1 cellular context compared by ENCODE assay signal in genomic region chr6:161273752-161274487, GRCh38.
TF ChIP-seq lines count a peak whose summit lies in the region.

A gene with protein sequence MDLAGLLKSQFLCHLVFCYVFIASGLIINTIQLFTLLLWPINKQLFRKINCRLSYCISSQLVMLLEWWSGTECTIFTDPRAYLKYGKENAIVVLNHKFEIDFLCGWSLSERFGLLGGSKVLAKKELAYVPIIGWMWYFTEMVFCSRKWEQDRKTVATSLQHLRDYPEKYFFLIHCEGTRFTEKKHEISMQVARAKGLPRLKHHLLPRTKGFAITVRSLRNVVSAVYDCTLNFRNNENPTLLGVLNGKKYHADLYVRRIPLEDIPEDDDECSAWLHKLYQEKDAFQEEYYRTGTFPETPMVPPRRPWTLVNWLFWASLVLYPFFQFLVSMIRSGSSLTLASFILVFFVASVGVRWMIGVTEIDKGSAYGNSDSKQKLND (minus strand): TSS chr6:161274061. CDS start chr6:161232213, 41,848 bp downstream.

TF ChIP-seq in GM12878, 131 proteins besides CTCF, POLR2A, EP300 and RAD21 (continued from another document and continues in another):
- TF ChIP-seq RELB (IDR thresholded peaks at IDR 0.05; ENCODE audit: low read depth) (peak; percentile 19; the same call in 1 of the 2 replicates), ZBED1 (IDR thresholded peaks at IDR 0.05; ENCODE audit: borderline replicate concordance) (no peak), RAD51 (IDR thresholded peaks at IDR 0.05) (no peak), GABPA (IDR thresholded peaks at IDR 0.05; ENCODE audit: low read depth) (peak; percentile 71), EGR1 (IDR thresholded peaks at IDR 0.05; ENCODE audit: borderline replicate concordance in 1 of 2, low read depth in 2 of 2, low read length in 2 of 2) (0 out of 3 replicates have a peak, but pooled peaks of 1 of the 2 experiments have one; percentile 3), ZNF622 (IDR thresholded peaks at IDR 0.05) (no peak), SMAD5 (IDR thresholded peaks at IDR 0.05; ENCODE audit: low read depth) (no peak), PAX8 (IDR thresholded peaks at IDR 0.05) (no peak), STAT1 (conservative IDR thresholded peaks at IDR 0.05) (no peak), FOS (IDR thresholded peaks at IDR 0.05; ENCODE audit: borderline replicate concordance, extremely low read depth, insufficient read length) (no peak), CHD1 (IDR thresholded peaks at IDR 0.05; ENCODE audit: low read depth, low read length) (no peak), SIX5 (IDR thresholded peaks at IDR 0.05; ENCODE audit: low read depth, low read length, severe bottlenecking) (peak; percentile 26), USF1 (IDR thresholded peaks at IDR 0.05; ENCODE audit: borderline replicate concordance, extremely low read length, insufficient read depth, low read depth, low read length) (no peak), SUPT20H (IDR thresholded peaks at IDR 0.05; ENCODE audit: borderline replicate concordance, control insufficient read depth, low read depth, low read length) (no peak), ASH2L (IDR thresholded peaks at IDR 0.05; ENCODE audit: borderline replicate concordance, low read depth) (no peak), CBX5 (IDR thresholded peaks at IDR 0.05; ENCODE audit: low read depth) (no peak), CBX3 (IDR thresholded peaks at IDR 0.05; ENCODE audit: borderline replicate concordance, low read depth) (no peak), ZNF217 (IDR thresholded peaks at IDR 0.05) (no peak), PKNOX1 (IDR thresholded peaks at IDR 0.05) (peak; percentile 73), CUX1 (IDR thresholded peaks at IDR 0.05; ENCODE audit: insufficient replicate concordance, low read depth, low read length) (peak; percentile 72), ZBTB11 (CRISPR knock-in tag; IDR thresholded peaks at IDR 0.05) (no peak), CREM (IDR thresholded peaks at IDR 0.05; ENCODE audit: low read depth) (peak; percentile 76), EED (IDR thresholded peaks at IDR 0.05; ENCODE audit: low read depth) (no peak), YBX1 (IDR thresholded peaks at IDR 0.05) (no peak), DPF2 (IDR thresholded peaks at IDR 0.05) (no peak), ZZZ3 (IDR thresholded peaks at IDR 0.05; ENCODE audit: control insufficient read depth, insufficient read length, low read depth) (no peak), JUNB (IDR thresholded peaks at IDR 0.05) (no peak), TAF1 (IDR thresholded peaks at IDR 0.05; ENCODE audit: borderline replicate concordance, low read depth, low read length) (peak; percentile 98; the same call in 1 of the 2 replicates), POLR2AphosphoS5 (IDR thresholded peaks at IDR 0.05; ENCODE audit: low read length) (peak; percentile 63), IRF4 (IDR thresholded peaks at IDR 0.05; ENCODE audit: low read depth, low read length) (0 out of 2 replicates have a peak, but pooled peaks have one; percentile 11), POU2F2 (IDR thresholded peaks at IDR 0.05; ENCODE audit: borderline replicate concordance, low read depth, low read length) (no peak), JUND (IDR thresholded peaks at IDR 0.05; ENCODE audit: low read depth, low read length) (no peak), NFIC (IDR thresholded peaks at IDR 0.05; ENCODE audit: low read depth, low read length) (no peak), ZNF384 (IDR thresholded peaks at IDR 0.05; ENCODE audit: borderline replicate concordance, low read depth, low read length) (peak; percentile 99), ETV6 (conservative IDR thresholded peaks at IDR 0.05 in 1 of 2, IDR thresholded peaks at IDR 0.05 in 1 of 2; ENCODE audit: borderline replicate concordance in 1 of 2, low read depth in 1 of 2) (no peak), ESRRA (IDR thresholded peaks at IDR 0.05; ENCODE audit: low read length) (no peak), POLR2AphosphoS2 (IDR thresholded peaks at IDR 0.05; ENCODE audit: low read depth, low read length) (no peak), HDGF (IDR thresholded peaks at IDR 0.05) (no peak), KAT2A (conservative IDR thresholded peaks at IDR 0.05; ENCODE audit: control insufficient read depth, low read depth, low read length) (no peak), NR2C1 (IDR thresholded peaks at IDR 0.05) (no peak)
- TF ChIP-seq, protein P1, sequence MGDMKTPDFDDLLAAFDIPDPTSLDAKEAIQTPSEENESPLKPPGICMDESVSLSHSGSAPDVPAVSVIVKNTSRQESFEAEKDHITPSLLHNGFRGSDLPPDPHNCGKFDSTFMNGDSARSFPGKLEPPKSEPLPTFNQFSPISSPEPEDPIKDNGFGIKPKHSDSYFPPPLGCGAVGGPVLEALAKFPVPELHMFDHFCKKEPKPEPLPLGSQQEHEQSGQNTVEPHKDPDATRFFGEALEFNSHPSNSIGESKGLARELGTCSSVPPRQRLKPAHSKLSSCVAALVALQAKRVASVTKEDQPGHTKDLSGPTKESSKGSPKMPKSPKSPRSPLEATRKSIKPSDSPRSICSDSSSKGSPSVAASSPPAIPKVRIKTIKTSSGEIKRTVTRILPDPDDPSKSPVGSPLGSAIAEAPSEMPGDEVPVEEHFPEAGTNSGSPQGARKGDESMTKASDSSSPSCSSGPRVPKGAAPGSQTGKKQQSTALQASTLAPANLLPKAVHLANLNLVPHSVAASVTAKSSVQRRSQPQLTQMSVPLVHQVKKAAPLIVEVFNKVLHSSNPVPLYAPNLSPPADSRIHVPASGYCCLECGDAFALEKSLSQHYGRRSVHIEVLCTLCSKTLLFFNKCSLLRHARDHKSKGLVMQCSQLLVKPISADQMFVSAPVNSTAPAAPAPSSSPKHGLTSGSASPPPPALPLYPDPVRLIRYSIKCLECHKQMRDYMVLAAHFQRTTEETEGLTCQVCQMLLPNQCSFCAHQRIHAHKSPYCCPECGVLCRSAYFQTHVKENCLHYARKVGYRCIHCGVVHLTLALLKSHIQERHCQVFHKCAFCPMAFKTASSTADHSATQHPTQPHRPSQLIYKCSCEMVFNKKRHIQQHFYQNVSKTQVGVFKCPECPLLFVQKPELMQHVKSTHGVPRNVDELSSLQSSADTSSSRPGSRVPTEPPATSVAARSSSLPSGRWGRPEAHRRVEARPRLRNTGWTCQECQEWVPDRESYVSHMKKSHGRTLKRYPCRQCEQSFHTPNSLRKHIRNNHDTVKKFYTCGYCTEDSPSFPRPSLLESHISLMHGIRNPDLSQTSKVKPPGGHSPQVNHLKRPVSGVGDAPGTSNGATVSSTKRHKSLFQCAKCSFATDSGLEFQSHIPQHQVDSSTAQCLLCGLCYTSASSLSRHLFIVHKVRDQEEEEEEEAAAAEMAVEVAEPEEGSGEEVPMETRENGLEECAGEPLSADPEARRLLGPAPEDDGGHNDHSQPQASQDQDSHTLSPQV (IDR thresholded peaks at IDR 0.05), result no peak
- TF ChIP-seq, protein P2, sequence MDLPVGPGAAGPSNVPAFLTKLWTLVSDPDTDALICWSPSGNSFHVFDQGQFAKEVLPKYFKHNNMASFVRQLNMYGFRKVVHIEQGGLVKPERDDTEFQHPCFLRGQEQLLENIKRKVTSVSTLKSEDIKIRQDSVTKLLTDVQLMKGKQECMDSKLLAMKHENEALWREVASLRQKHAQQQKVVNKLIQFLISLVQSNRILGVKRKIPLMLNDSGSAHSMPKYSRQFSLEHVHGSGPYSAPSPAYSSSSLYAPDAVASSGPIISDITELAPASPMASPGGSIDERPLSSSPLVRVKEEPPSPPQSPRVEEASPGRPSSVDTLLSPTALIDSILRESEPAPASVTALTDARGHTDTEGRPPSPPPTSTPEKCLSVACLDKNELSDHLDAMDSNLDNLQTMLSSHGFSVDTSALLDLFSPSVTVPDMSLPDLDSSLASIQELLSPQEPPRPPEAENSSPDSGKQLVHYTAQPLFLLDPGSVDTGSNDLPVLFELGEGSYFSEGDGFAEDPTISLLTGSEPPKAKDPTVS (IDR thresholded peaks at IDR 0.05; ENCODE audit: low read depth, low read length), result no peak
- TF ChIP-seq, protein P3, sequence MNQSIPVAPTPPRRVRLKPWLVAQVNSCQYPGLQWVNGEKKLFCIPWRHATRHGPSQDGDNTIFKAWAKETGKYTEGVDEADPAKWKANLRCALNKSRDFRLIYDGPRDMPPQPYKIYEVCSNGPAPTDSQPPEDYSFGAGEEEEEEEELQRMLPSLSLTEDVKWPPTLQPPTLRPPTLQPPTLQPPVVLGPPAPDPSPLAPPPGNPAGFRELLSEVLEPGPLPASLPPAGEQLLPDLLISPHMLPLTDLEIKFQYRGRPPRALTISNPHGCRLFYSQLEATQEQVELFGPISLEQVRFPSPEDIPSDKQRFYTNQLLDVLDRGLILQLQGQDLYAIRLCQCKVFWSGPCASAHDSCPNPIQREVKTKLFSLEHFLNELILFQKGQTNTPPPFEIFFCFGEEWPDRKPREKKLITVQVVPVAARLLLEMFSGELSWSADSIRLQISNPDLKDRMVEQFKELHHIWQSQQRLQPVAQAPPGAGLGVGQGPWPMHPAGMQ (IDR thresholded peaks at IDR 0.05; ENCODE audit: borderline replicate concordance), result no peak
